Comparison of ENCODE assay signal across 8 cellular contexts in the genomic region with DNA sequence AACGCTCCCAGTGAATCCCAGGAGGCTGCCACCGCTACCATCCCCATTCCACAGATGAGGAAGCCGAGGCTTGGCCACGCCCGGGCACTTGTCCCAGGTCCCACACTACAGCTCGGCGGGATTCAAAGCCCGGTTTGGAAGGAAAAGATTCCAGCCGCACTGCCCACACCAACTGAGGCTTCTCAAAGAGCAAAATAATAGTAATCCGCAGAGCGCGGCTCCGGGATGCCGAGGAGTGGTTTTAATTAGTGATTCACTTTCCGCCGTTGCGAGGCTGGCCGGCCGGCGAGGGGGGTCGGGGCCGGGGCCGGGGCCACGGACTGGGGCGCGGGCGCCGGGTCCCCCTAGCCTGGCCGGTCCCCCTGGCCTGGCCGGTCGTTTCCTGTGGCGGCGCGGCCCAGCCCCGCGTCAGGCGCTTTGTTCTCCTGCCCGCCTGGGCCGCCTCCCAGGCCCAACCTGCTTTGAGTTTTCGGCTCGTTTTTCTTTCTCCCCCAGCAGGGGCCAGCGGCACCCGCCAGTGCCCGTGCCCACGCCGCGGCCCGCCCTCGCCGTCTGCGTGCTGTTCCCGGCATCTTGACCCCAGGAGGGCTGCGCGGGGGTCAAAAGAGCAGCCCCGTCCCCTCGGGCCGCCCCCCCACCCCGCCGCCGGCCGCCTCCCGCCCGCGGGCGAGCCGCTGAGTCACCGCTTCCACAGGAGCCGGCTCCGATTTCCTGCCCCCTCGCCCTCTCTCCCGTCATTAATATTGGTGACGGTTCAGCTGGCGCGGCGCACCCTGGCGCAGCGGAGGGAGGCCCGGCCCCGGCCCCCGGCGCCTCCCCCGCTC. TPM values are rescaled to one million over a fixed set of nuclear protein-coding genes. Genes with fewer than 3 reads are reported as not detected.
DNase-seq lines count a peak whose midpoint lies in the region; ATAC-seq and TF ChIP-seq lines count a peak whose summit lies in the region.

No MANE protein-coding gene starts in this region.

- TF ChIP-seq CTCF in psoas muscle (IDR thresholded peaks at IDR 0.05) (no peak), MM.1S (IDR thresholded peaks at IDR 0.05; ENCODE audit: low read length) (no peak)

- DNase-seq in HT-29 (ENCODE audit: low spot score) = peak; percentile 25
- no peak for DNase-seq in activated CD8-positive, alpha-beta memory T cell treated with anti-CD3 and anti-CD28 coated beads, Interleukin-2, amount 10 ng/mL, durations not matched to agents 7 days and 5 days
- DNase-seq in glomerular visceral epithelial cell (ENCODE audit: extremely low spot score) = peak; percentile 66
- peak; percentile 80 to 83 for DNase-seq in psoas muscle
- DNase-seq in NCI-H748 (lab: John Stamatoyannopoulos, UW; ENCODE audit: unreplicated experiment) = no peak
- no peak for DNase-seq in DMS153 (lab: John Stamatoyannopoulos, UW)
- no peak for DNase-seq in NK-92 treated with Interleukin-12 subunit alpha and Interleukin-12 subunit beta, amount 100 ng/mL, for 24 hours (lab: John Stamatoyannopoulos, UW)
- no peak for DNase-seq in MM.1S

- no peaks in the 10 kb centered on the region for H3F3A ChIP-seq in MM.1S (ENCODE audit: insufficient read depth, low read length)

- H2AFZ ChIP-seq in MM.1S (ENCODE audit: low read length) = no peak overlapping the region

- H3K9me2 ChIP-seq in MM.1S (replicated peaks; ENCODE audit: insufficient read depth, low read length) = no peaks in the 10 kb centered on the region

- H3K4me2 ChIP-seq in MM.1S (ENCODE audit: low read depth, low read length) = no peak overlapping the region

- CTCF ChIA-PET in activated CD8-positive, alpha-beta memory T cell treated with anti-CD3 and anti-CD28 coated beads, Interleukin-2, amount 10 ng/mL, durations not matched to agents 7 days and 5 days (lab: Charles Lee) = no interaction called here

- no peaks in the 10 kb centered on the region for H3K27me3 ChIP-seq in psoas muscle (ENCODE audit: insufficient read depth in 3 of 3, low read length in 2 of 3)
- no peaks in the 10 kb centered on the region for H3K27me3 ChIP-seq in MM.1S (replicated peaks; ENCODE audit: insufficient read depth, low read length)

- no peaks in the 10 kb centered on the region for H3K4me1 Mint-ChIP-seq in activated CD8-positive, alpha-beta memory T cell treated with anti-CD3 and anti-CD28 coated beads, Interleukin-2, amount 10 ng/mL, durations not matched to agents 7 days and 5 days

- H3K4me1 ChIP-seq in psoas muscle = no peaks in the 10 kb centered on the region
- H3K4me1 ChIP-seq in MM.1S (ENCODE audit: low read length) = no peaks in the 10 kb centered on the region

- intact Hi-C loops in psoas muscle (cut with DNase I) = no loop called here

- no peak overlapping the region for H3K4me3 Mint-ChIP-seq in activated CD8-positive, alpha-beta memory T cell treated with anti-CD3 and anti-CD28 coated beads, Interleukin-2, amount 10 ng/mL, durations not matched to agents 7 days and 5 days

- no peaks in the 10 kb centered on the region for H3K36me3 Mint-ChIP-seq in activated CD8-positive, alpha-beta memory T cell treated with anti-CD3 and anti-CD28 coated beads, Interleukin-2, amount 10 ng/mL, durations not matched to agents 7 days and 5 days

- ATAC-seq in activated CD8-positive, alpha-beta memory T cell treated with anti-CD3 and anti-CD28 coated beads, Interleukin-2, amount 10 ng/mL, durations not matched to agents 7 days and 5 days = peak; percentile 64
- peak; percentile 79 to 92 (median 88) for ATAC-seq in psoas muscle

- H4K20me1 ChIP-seq in MM.1S (ENCODE audit: insufficient read depth, low read length) = no peaks in the 10 kb centered on the region

- no peaks in the 10 kb centered on the region for H3K9me3 ChIP-seq in psoas muscle
- no peaks in the 10 kb centered on the region for H3K9me3 ChIP-seq in MM.1S (replicated peaks; ENCODE audit: insufficient read depth, low read length)

- H3K27ac ChIP-seq in psoas muscle (peak overlapping the region; percentile 86), MM.1S (ENCODE audit: low read length) (no peak overlapping the region)

- no peak overlapping the region for H3K9ac ChIP-seq in MM.1S (ENCODE audit: low read length)

- no peaks in the 10 kb centered on the region for H3K36me3 ChIP-seq in psoas muscle (ENCODE audit: insufficient read depth in 1 of 2, low read depth in 1 of 2)
- no peaks in the 10 kb centered on the region for H3K36me3 ChIP-seq in MM.1S (replicated peaks; ENCODE audit: insufficient read depth, low read length)

- no peaks in the 10 kb centered on the region for H3K79me2 ChIP-seq in MM.1S (ENCODE audit: low read length)

- H3K4me3 ChIP-seq in psoas muscle (peak overlapping the region; percentile 75), MM.1S (ENCODE audit: low read length) (no peak overlapping the region)

- H3K9me3 Mint-ChIP-seq in activated CD8-positive, alpha-beta memory T cell treated with anti-CD3 and anti-CD28 coated beads, Interleukin-2, amount 10 ng/mL, durations not matched to agents 7 days and 5 days (ENCODE audit: low read depth) = no peaks in the 10 kb centered on the region

- H3K27me3 Mint-ChIP-seq in activated CD8-positive, alpha-beta memory T cell treated with anti-CD3 and anti-CD28 coated beads, Interleukin-2, amount 10 ng/mL, durations not matched to agents 7 days and 5 days = peaks cover 44% of the 10 kb centered on the region

- no peak overlapping the region for H3K27ac Mint-ChIP-seq in activated CD8-positive, alpha-beta memory T cell treated with anti-CD3 and anti-CD28 coated beads, Interleukin-2, amount 10 ng/mL, durations not matched to agents 7 days and 5 days

- WGBS in psoas muscle, 3 donors = 8 to 29% (median 14%) methylated on average over 26 to 82 of the region's 82 CpGs

RNA-seq across cellular contexts. Expression of gene FGF18, which starts 31.2 kb away (rescaled TPM):
- total RNA-seq in HT-29 (2014; rRNA removed; shearing (Covaris generic)) = 0.37 and 0.58 TPM in 2 replicates
- not detected for total RNA-seq in activated CD8-positive, alpha-beta memory T cell treated with anti-CD3 and anti-CD28 coated beads, Interleukin-2, amount 10 ng/mL, durations not matched to agents 7 days and 5 days
- under 1 TPM; 0.17 to 0.66 (median 0.28) TPM for total RNA-seq in psoas muscle
- under 1 TPM; 0.14 to 0.30 (median 0.29) TPM for polyA plus RNA-seq in psoas muscle

Comparison
In these comparisons a context has a peak if more than half of its experiments do, and no peak if none do; other contexts are left out.
1. DNase-seq: peak in HT-29 (single experiment), glomerular visceral epithelial cell (single experiment) and psoas muscle (2 of 2); none in activated CD8-positive, alpha-beta memory T cell treated with anti-CD3 and anti-CD28 coated beads, Interleukin-2, amount 10 ng/mL, durations not matched to agents 7 days and 5 days (single experiment), NCI-H748 (single experiment), DMS153 (single experiment), NK-92 treated with Interleukin-12 subunit alpha and Interleukin-12 subunit beta, amount 100 ng/mL, for 24 hours (single experiment) and MM.1S (single experiment).